ENCODE assay signal across 18 cellular contexts in the genomic region with DNA sequence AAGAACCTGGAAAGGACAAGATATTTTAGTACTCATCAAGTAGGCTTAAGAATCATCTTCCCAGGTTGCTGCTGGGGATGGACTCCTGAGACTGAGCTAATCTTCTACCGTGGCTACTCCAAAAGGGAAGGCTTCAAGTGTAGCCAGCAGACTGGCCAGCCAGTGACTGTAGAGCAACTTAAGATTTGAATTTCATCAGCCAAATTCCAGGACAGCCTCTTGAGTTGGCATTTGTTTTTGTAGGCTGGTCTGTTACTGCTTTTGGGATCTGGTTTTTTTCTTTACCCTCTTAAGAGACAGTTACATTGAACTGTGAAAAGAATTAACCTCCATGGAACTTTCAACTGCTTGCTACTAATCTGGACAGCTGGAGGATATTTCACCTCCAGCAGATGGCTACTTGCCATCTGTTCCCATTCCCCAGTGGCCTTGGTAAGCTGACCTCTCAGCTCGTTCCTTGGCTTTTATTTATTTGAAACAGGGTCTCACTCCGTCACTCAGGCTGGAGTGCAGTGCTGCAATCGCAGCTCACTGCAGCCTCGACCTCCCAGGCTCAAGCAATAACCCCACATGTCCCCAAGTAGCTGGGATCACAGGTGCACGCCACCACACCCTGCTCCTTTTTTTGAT. TPM values are rescaled to one million over a fixed set of nuclear protein-coding genes. Genes with fewer than 3 reads are reported as not detected.
DNase-seq lines count a peak whose midpoint lies in the region; ATAC-seq and TF ChIP-seq lines count a peak whose summit lies in the region.
"Had no signal": no experiment of that assay in that cellular context is flagged by ENCODE, and none has a peak within 500 bp of the region (broad histone marks: within the 10 kb centered on the region; RNA-seq: fewer than 3 reads in every experiment).

No MANE protein-coding gene starts in this region.

- ATAC-seq in gastrocnemius medialis (peak; percentile 38 to 56), HG02623 (IDR thresholded peaks at IDR 0.05; ENCODE audit: unreplicated experiment) (no peak)
- ATAC-seq: naive thymus-derived CD4-positive, alpha-beta T cell had no signal

- no peaks in the 10 kb centered on the region for H4K20me1 ChIP-seq in SK-N-SH (ENCODE audit: insufficient read depth)

- H3K9ac ChIP-seq in SK-N-SH, result no peak overlapping the region
- H3K9ac ChIP-seq: BLaER1 treated with 17β-estradiol and CSF1 and Interleukin-3, amounts not matched to agents 10 nM and 100 nM had no signal

- DNase-seq in EH (ENCODE audit: low read depth), result peak; percentile 68
- DNase-seq in SJCRH30, result peak; percentile 24 to 47
- DNase-seq in fibroblast of villous mesenchyme (ENCODE audit: low read depth), result peak; percentile 74
- no peak for DNase-seq in gastrocnemius medialis
- DNase-seq in ascending aorta (ENCODE audit: low spot score in 2 of 2), result no peak
- no peak for DNase-seq in activated CD4-positive, alpha-beta T cell treated with anti-CD3 and anti-CD28 coated beads for 48 hours
- DNase-seq in SK-N-SH, result no peak
- DNase-seq: amniotic stem cell; DND-41; naive thymus-derived CD4-positive, alpha-beta T cell; NCI-H187; NCI-H510A treated with DMSO at 0.1 percent for 48 hours; stimulated activated CD4-positive, alpha-beta T cell treated with anti-CD3 and anti-CD28 coated beads, Interleukin-1b, Interleukin-23, amount 100 ng/mL, for 48 hours had no signal

- H3K9me2 ChIP-seq in SK-N-SH, result no peaks in the 10 kb centered on the region

- peaks cover 39% of the 10 kb centered on the region for H3K36me3 ChIP-seq in SJCRH30
- peaks cover 0 to 99% of the 10 kb centered on the region in 2 donors for H3K36me3 ChIP-seq in gastrocnemius medialis
- peaks cover 77 to 96% of the 10 kb centered on the region in 2 donors for H3K36me3 ChIP-seq in ascending aorta
- H3K36me3 ChIP-seq in SK-N-SH (replicated peaks in 1 of 2; ENCODE audit: control insufficient read depth in 1 of 2, insufficient read depth in 2 of 2, low read length in 1 of 2), result peaks cover 59 to 72% of the 10 kb centered on the region in 2 experiments

- H3K4me3 ChIP-seq in SJCRH30 (no peak overlapping the region), fibroblast of villous mesenchyme (ENCODE audit: low read depth, low read length) (no peak overlapping the region), gastrocnemius medialis (no peak overlapping the region), ascending aorta (no peak overlapping the region), SK-N-SH (ENCODE audit: low read depth in 2 of 2, low read length in 1 of 2) (no peak overlapping the region)
- H3K4me3 ChIP-seq: BLaER1 treated with 17β-estradiol and CSF1 and Interleukin-3, amounts not matched to agents 10 nM and 100 nM had no signal

- intact Hi-C loops in gastrocnemius medialis (cut with DNase I; ENCODE audit: low total_unique reads), result no loop called here
- intact Hi-C loops in ascending aorta (cut with DNase I), result no loop called here

- POLR2A ChIA-PET in SK-N-SH (lab: Yijun Ruan, JAX), result no interaction called here

- TF ChIP-seq POLR2A in gastrocnemius medialis (IDR thresholded peaks at IDR 0.05), result no peak

- no peak overlapping the region for H3K4me2 ChIP-seq in SK-N-SH
- H3K4me2 ChIP-seq: BLaER1 treated with 17β-estradiol and CSF1 and Interleukin-3, amounts not matched to agents 10 nM and 100 nM had no signal

- no peaks in the 10 kb centered on the region for H3F3A ChIP-seq in SK-N-SH (replicated peaks; ENCODE audit: insufficient read depth)

- in situ Hi-C loops in gastrocnemius medialis (cut with MboI; ENCODE audit: low sequenced_read_pairs in 4 of 4), result no loop called here

- H3K27ac ChIP-seq in SJCRH30 (no peak overlapping the region), gastrocnemius medialis (peak overlapping the region in 2 of 4 donors; percentile 21 to 48), ascending aorta (no peak overlapping the region), SK-N-SH (ENCODE audit: low read depth in 2 of 2, low read length in 1 of 2) (no peak overlapping the region)
- H3K27ac ChIP-seq: BLaER1 treated with 17β-estradiol and CSF1 and Interleukin-3, amounts not matched to agents 10 nM and 100 nM had no signal

- H3K4me1 ChIP-seq in SJCRH30 (peaks cover 5% of the 10 kb centered on the region), gastrocnemius medialis (peaks cover 5 to 8% of the 10 kb centered on the region in 2 donors), ascending aorta (no peaks in the 10 kb centered on the region), SK-N-SH (ENCODE audit: control insufficient read depth in 1 of 2, insufficient read depth in 2 of 2, low read depth in 1 of 2, low read length in 1 of 2) (peaks cover 0 to 6% of the 10 kb centered on the region in 2 experiments; a peak in 1 of 4 replicates)
- H3K4me1 ChIP-seq: BLaER1 treated with 17β-estradiol and CSF1 and Interleukin-3, amounts not matched to agents 10 nM and 100 nM had no signal

- H3K79me2 ChIP-seq in SK-N-SH (ENCODE audit: insufficient read depth), result peaks cover 7% of the 10 kb centered on the region; the same call in 1 of the 2 replicates

- TF ChIP-seq CTCF in fibroblast of villous mesenchyme (IDR thresholded peaks at IDR 0.05; ENCODE audit: insufficient read depth, low read depth, low read length) (no peak), gastrocnemius medialis (IDR thresholded peaks at IDR 0.05 in 4 of 5, conservative IDR thresholded peaks at IDR 0.05 in 1 of 5) (no peak), ascending aorta (IDR thresholded peaks at IDR 0.05) (no peak), SK-N-SH (IDR thresholded peaks at IDR 0.05) (no peak)

- H2AFZ ChIP-seq in SK-N-SH (ENCODE audit: low read depth), result no peak overlapping the region

- H3K27me3 ChIP-seq in SJCRH30 (no peaks in the 10 kb centered on the region; the same call in 1 of the 2 replicates), gastrocnemius medialis (no peaks in the 10 kb centered on the region), ascending aorta (no peaks in the 10 kb centered on the region), SK-N-SH (ENCODE audit: insufficient read depth) (no peaks in the 10 kb centered on the region)
- H3K27me3 ChIP-seq: BLaER1 treated with 17β-estradiol and CSF1 and Interleukin-3, amounts not matched to agents 10 nM and 100 nM had no signal

- TF ChIP-seq RAD21 in SK-N-SH (IDR thresholded peaks at IDR 0.05; ENCODE audit: low read length), result no peak

- no peaks in the 10 kb centered on the region for H3K9me3 ChIP-seq in SJCRH30 (replicated peaks)
- no peaks in the 10 kb centered on the region for H3K9me3 ChIP-seq in gastrocnemius medialis
- no peaks in the 10 kb centered on the region for H3K9me3 ChIP-seq in ascending aorta
- no peaks in the 10 kb centered on the region for H3K9me3 ChIP-seq in SK-N-SH
- H3K9me3 ChIP-seq: BLaER1 treated with 17β-estradiol and CSF1 and Interleukin-3, amounts not matched to agents 10 nM and 100 nM had no signal

- 97% methylated on average over 6 of the region's 6 CpGs for WGBS in SK-N-SH (ENCODE audit: low lambda C conversion rate)

- no peak for TF ChIP-seq EP300 in SK-N-SH (IDR thresholded peaks at IDR 0.05; ENCODE audit: borderline replicate concordance in 1 of 2, low read depth in 1 of 2, low read length in 1 of 2)

- CTCF ChIA-PET in SK-N-SH (lab: Yijun Ruan, JAX), result interaction anchor here (1.1 to 3.0 kb wide), 4 partner anchors 12 to 69 kb away, joined by 3 to 11 read pairs (median 3); no protein-coding TSS in a partner anchor

TF ChIP-seq in SK-N-SH, 30 proteins besides CTCF, POLR2A, EP300 and RAD21 (continues in another document):
- TF ChIP-seq GABPA (IDR thresholded peaks at IDR 0.05; ENCODE audit: low read depth), result no peak
- TF ChIP-seq JUND (IDR thresholded peaks at IDR 0.05), result no peak
- TF ChIP-seq SMC3 (IDR thresholded peaks at IDR 0.05; ENCODE audit: low read depth, low read length), result no peak
- no peak for TF ChIP-seq MEF2A (IDR thresholded peaks at IDR 0.05; ENCODE audit: borderline replicate concordance, low read depth)
- TF ChIP-seq FOXJ3 (CRISPR knock-in tag; IDR thresholded peaks at IDR 0.05), result no peak
- no peak for TF ChIP-seq EZH2phosphoT487 (IDR thresholded peaks at IDR 0.05; ENCODE audit: borderline replicate concordance, low read depth)
- TF ChIP-seq RFX5 (IDR thresholded peaks at IDR 0.05; ENCODE audit: low read length), result no peak

RNA-seq across cellular contexts. Expression of gene VTI1B, which starts 20.7 kb away (rescaled TPM):
- total RNA-seq in SJCRH30 (2014; rRNA removed; shearing (Covaris generic)), result 34.7 and 35.3 TPM in 2 replicates
- total RNA-seq in fibroblast of villous mesenchyme (45.1 and 52.2 TPM in 2 replicates), gastrocnemius medialis (10 to 100 TPM; 33.7 to 69.1 (median 52.8) TPM), ascending aorta (43.2 TPM)
- polyA plus RNA-seq in SK-N-SH (2012; rRNA removed), result 59.2 and 71.8 TPM in 2 replicates
- polyA plus RNA-seq in SK-N-SH (2012; cell fraction: cytosol; rRNA removed), result 83.3 and 105 TPM in 2 replicates
- 21.3 and 29.2 TPM in 2 replicates for polyA plus RNA-seq in SK-N-SH (2012; cell fraction: nucleus; rRNA removed)

RNA-seq across cellular contexts. Expression of gene ARG2, which starts 34.0 kb away (rescaled TPM):
- total RNA-seq in SJCRH30 (2014; rRNA removed; shearing (Covaris generic)), result 8.6 and 9.7 TPM in 2 replicates
- total RNA-seq in fibroblast of villous mesenchyme (3.9 TPM in 2 replicates), gastrocnemius medialis (100 to 1,000 TPM in 2 of 4 donors, 1 to 10 TPM in 2; 4.0 to 662 (median 152) TPM), ascending aorta (10.1 TPM)
- polyA plus RNA-seq in SK-N-SH (2012; rRNA removed), result 2.6 TPM in 2 replicates
- 2.7 TPM in 2 replicates for polyA plus RNA-seq in SK-N-SH (2012; cell fraction: cytosol; rRNA removed)
- 0.87 and 1.9 TPM in 2 replicates for polyA plus RNA-seq in SK-N-SH (2012; cell fraction: nucleus; rRNA removed)

RNA-seq across cellular contexts. Expression of gene RDH11, which starts 41.8 kb away (rescaled TPM):
- 71.9 and 77.0 TPM in 2 replicates for total RNA-seq in SJCRH30 (2014; rRNA removed; shearing (Covaris generic))
- total RNA-seq in fibroblast of villous mesenchyme (138 and 212 TPM in 2 replicates), gastrocnemius medialis (1 to 10 TPM; 6.6 to 8.3 (median 7.5) TPM), ascending aorta (25.1 TPM)
- polyA plus RNA-seq in SK-N-SH (2012; rRNA removed), result 44.7 and 65.8 TPM in 2 replicates
- 46.2 and 50.9 TPM in 2 replicates for polyA plus RNA-seq in SK-N-SH (2012; cell fraction: cytosol; rRNA removed)
- polyA plus RNA-seq in SK-N-SH (2012; cell fraction: nucleus; rRNA removed), result 84.6 and 101 TPM in 2 replicates

RNA-seq across cellular contexts. Expression of gene RDH12, which starts 47.9 kb away (rescaled TPM):
- total RNA-seq in SJCRH30 (2014; rRNA removed; shearing (Covaris generic)), result not detected in 2 replicates
- total RNA-seq in fibroblast of villous mesenchyme (under 0.01 TPM in 1 of 2 replicates, not detected in the other), gastrocnemius medialis (under 1 TPM in 1 of 4 donors, not detected in 3; 0.13 TPM), ascending aorta (not detected)
- not detected in 2 replicates for polyA plus RNA-seq in SK-N-SH (2012; rRNA removed)
- polyA plus RNA-seq in SK-N-SH (2012; cell fraction: cytosol; rRNA removed), result not detected in 2 replicates
- 0.04 TPM in 1 of 2 replicates, not detected in the other for polyA plus RNA-seq in SK-N-SH (2012; cell fraction: nucleus; rRNA removed)
- total RNA-seq: dermis microvascular lymphatic vessel endothelial cell; fibroblast of lung; naive thymus-derived CD4-positive, alpha-beta T cell; OCI-LY7 had no signal
- polyA plus RNA-seq: fibroblast of lung had no signal

RNA-seq across cellular contexts. Expression of gene PIGH, which starts 53.7 kb away (rescaled TPM):
- 17.4 and 18.4 TPM in 2 replicates for total RNA-seq in SJCRH30 (2014; rRNA removed; shearing (Covaris generic))
- total RNA-seq in fibroblast of villous mesenchyme (15.5 and 17.7 TPM in 2 replicates), gastrocnemius medialis (10 to 100 TPM; 27.8 to 48.5 (median 35.3) TPM), ascending aorta (20.9 TPM)
- 23.6 and 26.5 TPM in 2 replicates for polyA plus RNA-seq in SK-N-SH (2012; rRNA removed)
- 18.1 and 19.7 TPM in 2 replicates for polyA plus RNA-seq in SK-N-SH (2012; cell fraction: cytosol; rRNA removed)
- polyA plus RNA-seq in SK-N-SH (2012; cell fraction: nucleus; rRNA removed), result 62.2 and 99.3 TPM in 2 replicates

Comparison
In these comparisons a context has a peak if more than half of its experiments do, and no peak if none do; other contexts are left out.
1. DNase-seq: peak in EH (single experiment), SJCRH30 (2 of 2) and fibroblast of villous mesenchyme (single experiment); none in gastrocnemius medialis (0 of 2), ascending aorta (0 of 2), activated CD4-positive, alpha-beta T cell treated with anti-CD3 and anti-CD28 coated beads for 48 hours (single experiment) and SK-N-SH (single experiment).